Comparison of ENCODE assay signal across 10 cellular contexts in genomic region chr19:1245468-1245867, GRCh38. TPM values are rescaled to one million over a fixed set of nuclear protein-coding genes. Genes with fewer than 3 reads are reported as not detected.
DNase-seq lines count a peak whose midpoint lies in the region; ATAC-seq and TF ChIP-seq lines count a peak whose summit lies in the region.
"Had no signal": no experiment of that assay in that cellular context is flagged by ENCODE, and none has a peak within 500 bp of the region (broad histone marks: within the 10 kb centered on the region; RNA-seq: fewer than 3 reads in every experiment).

No MANE protein-coding gene starts in this region.

- H3K4me1 ChIP-seq in ascending aorta = peaks cover 39 to 63% of the 10 kb centered on the region in 2 donors
- H3K4me1 ChIP-seq in right lobe of liver = peaks cover 0 to 68% (median 29%) of the 10 kb centered on the region in 4 donors
- peaks cover 55 to 71% of the 10 kb centered on the region in 2 donors for H3K4me1 ChIP-seq in thyroid gland

- TF ChIP-seq POLR2A in right lobe of liver (IDR thresholded peaks at IDR 0.05) = no peak
- TF ChIP-seq POLR2A in thyroid gland (IDR thresholded peaks at IDR 0.05) = no peak

- no CpG with 5 or more reads among the region's 15 CpGs for WGBS in right lobe of liver (ENCODE audit: insufficient coverage, low coverage, low lambda C conversion rate, missing lambda C conversion rate)
- 63 to 72% methylated on average over 6 to 11 of the region's 15 CpGs for WGBS in thyroid gland, 2 donors

- H3K27ac ChIP-seq in ascending aorta (peak overlapping the region; percentile 85 to 92), right lobe of liver (peak overlapping the region; percentile 56 to 92 (median 66)), thyroid gland (peak overlapping the region; percentile 61 to 96 (median 88))

- TF ChIP-seq CTCF in ascending aorta (IDR thresholded peaks at IDR 0.05) (no peak), right lobe of liver (IDR thresholded peaks at IDR 0.05) (no peak), thyroid gland (IDR thresholded peaks at IDR 0.05) (no peak)

- intact Hi-C loops in ascending aorta (cut with DNase I) (loop anchor here (10.0 kb wide), 1 partner anchor 321 kb away; the partner anchor contains the start of gene ARID3A), right lobe of liver (cut with DNase I) (no loop called here), thyroid gland (cut with DNase I) (loop anchor here (2.0 kb wide), 1 partner anchor 21 kb away; no protein-coding TSS in a partner anchor)

- ATAC-seq in right lobe of liver (peak in 2 of 4 donors; percentile 0 to 2), GM19463 (IDR thresholded peaks at IDR 0.05; ENCODE audit: unreplicated experiment) (no peak)

- peak overlapping the region; percentile 14 to 49 for H3K4me3 ChIP-seq in ascending aorta
- peak overlapping the region in 2 of 3 donors; percentile 30 to 40 for H3K4me3 ChIP-seq in right lobe of liver
- H3K4me3 ChIP-seq in thyroid gland (replicated peaks in 1 of 3) = no peak overlapping the region

- H3K9me3 ChIP-seq in ascending aorta = no peaks in the 10 kb centered on the region
- H3K9me3 ChIP-seq in right lobe of liver = no peaks in the 10 kb centered on the region
- no peaks in the 10 kb centered on the region for H3K9me3 ChIP-seq in thyroid gland

- H3K27me3 ChIP-seq in ascending aorta (no peaks in the 10 kb centered on the region), right lobe of liver (no peaks in the 10 kb centered on the region), thyroid gland (no peaks in the 10 kb centered on the region)

- DNase-seq in ascending aorta (ENCODE audit: low spot score in 2 of 2) = peak in 1 of 2 donors; percentile 88
- no peak for DNase-seq in right lobe of liver
- DNase-seq in thyroid gland = no peak
- DNase-seq in superior temporal gyrus (ENCODE audit: extremely low spot score) = no peak
- no peak for DNase-seq in NCI-H2107 treated with DMSO at 0.1 percent for 48 hours (lab: John Stamatoyannopoulos, UW; ENCODE audit: unreplicated experiment)
- DNase-seq: NCI-H524; stimulated activated CD4-positive, alpha-beta T cell treated with anti-CD3 and anti-CD28 coated beads, Interleukin-4, amount 100 ng/mL, for 4 hours; T-helper 1 cell had no signal

- H3K36me3 ChIP-seq in ascending aorta (peaks cover 0 to 3% of the 10 kb centered on the region in 2 donors), right lobe of liver (peaks cover 0 to 5% (median 1%) of the 10 kb centered on the region in 4 donors), thyroid gland (peaks cover 3 to 6% of the 10 kb centered on the region in 2 donors)

RNA-seq across cellular contexts. Expression of gene MIDN, which starts 2.9 kb away (rescaled TPM):
- total RNA-seq in ascending aorta (307 TPM), right lobe of liver (10 to 100 TPM; 22.3 to 55.1 (median 29.3) TPM), thyroid gland (10 to 100 TPM; 16.2 to 89.2 (median 17.9) TPM)

RNA-seq across cellular contexts. Expression of gene ATP5F1D, which starts 3.9 kb away (rescaled TPM):
- 232 TPM for total RNA-seq in ascending aorta
- 100 to 1,000 TPM in 5 of 6 experiments, 10 to 100 TPM in 1; 98.1 to 240 (median 137) TPM for total RNA-seq in right lobe of liver
- 100 to 1,000 TPM in 1 of 4 donors, 10 to 100 TPM in 3; 39.2 to 182 (median 83.0) TPM for total RNA-seq in thyroid gland

RNA-seq across cellular contexts. Expression of gene CBARP, which starts 7.7 kb away (rescaled TPM):
- total RNA-seq in ascending aorta (1.9 TPM), right lobe of liver (under 1 TPM; 0.15 to 0.62 (median 0.31) TPM), thyroid gland (1 to 10 TPM in 3 of 4 donors, under 1 TPM in 1; 0.73 to 3.2 (median 1.5) TPM)
- total RNA-seq: mononuclear cell had no signal

RNA-seq across cellular contexts. Expression of gene CIRBP, which starts 23.7 kb away (rescaled TPM):
- 442 TPM for total RNA-seq in ascending aorta
- total RNA-seq in right lobe of liver = 100 to 1,000 TPM in 2 of 6 experiments, 10 to 100 TPM in 4; 69.2 to 111 (median 89.5) TPM
- total RNA-seq in thyroid gland = 1,000 to 10,000 TPM in 2 of 4 donors, 100 to 1,000 TPM in 2; 679 to 1,194 (median 893) TPM

RNA-seq across cellular contexts. Expression of gene FAM174C, which starts 29.9 kb away (rescaled TPM):
- total RNA-seq in ascending aorta (156 TPM), right lobe of liver (100 to 1,000 TPM in 1 of 6 experiments, 10 to 100 TPM in 5; 34.0 to 103 (median 43.8) TPM), thyroid gland (100 to 1,000 TPM in 1 of 4 donors, 10 to 100 TPM in 3; 50.8 to 114 (median 64.6) TPM)

Comparison
In these comparisons a context has a peak if more than half of its experiments do, and no peak if none do; other contexts are left out.
1. H3K4me3 ChIP-seq: peak in ascending aorta (2 of 2) and right lobe of liver (2 of 3); none in thyroid gland (0 of 3).
2. intact Hi-C loops: an anchor here in ascending aorta (10.0 kb wide) and thyroid gland (2.0 kb wide); none called in right lobe of liver.
3. Peak in every context shown above with its lines, with median percentiles within 50 percentile points of each other: H3K27ac ChIP-seq.